Comparison of ENCODE assay signal across 9 cellular contexts in the genomic region with DNA sequence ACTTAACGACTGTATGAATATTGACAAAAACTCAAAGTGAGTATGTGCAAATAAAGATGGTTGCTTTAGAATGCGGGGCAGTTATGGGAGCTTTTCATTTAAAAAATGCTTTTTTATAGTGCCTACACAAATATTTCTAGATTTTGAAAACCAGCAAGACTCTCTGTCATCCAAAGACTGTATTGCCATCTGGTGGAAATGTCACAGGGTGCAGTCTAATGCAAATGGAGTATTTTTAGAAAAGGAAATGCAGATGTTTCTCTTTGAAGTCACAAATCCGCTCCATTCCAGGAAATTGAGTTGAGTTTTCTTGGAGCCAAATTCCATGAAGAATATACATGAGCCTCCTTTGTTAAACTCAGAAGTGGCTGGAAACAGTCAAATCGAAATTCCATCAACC. TPM values are rescaled to one million over a fixed set of nuclear protein-coding genes. Genes with fewer than 3 reads are reported as not detected.
DNase-seq lines count a peak whose midpoint lies in the region; ATAC-seq and TF ChIP-seq lines count a peak whose summit lies in the region.
"Had no signal": no experiment of that assay in that cellular context is flagged by ENCODE, and none has a peak within 500 bp of the region (broad histone marks: within the 10 kb centered on the region; RNA-seq: fewer than 3 reads in every experiment).

No MANE protein-coding gene starts in this region.

- H3K27me3 ChIP-seq in GM23338 (ENCODE audit: insufficient read depth): peaks cover 28% of the 10 kb centered on the region

- no peak for TF ChIP-seq CTCF in Calu3 (IDR thresholded peaks at IDR 0.05; ENCODE audit: unreplicated experiment)
- TF ChIP-seq CTCF in GM23338 (conservative IDR thresholded peaks at IDR 0.05; ENCODE audit: low read depth in 2 of 2): peak; percentile 35 to 48
- peak; percentile 72 for TF ChIP-seq CTCF in osteocyte (IDR thresholded peaks at IDR 0.05)

- H3F3A ChIP-seq in GM23338 (replicated peaks; ENCODE audit: low read depth): no peaks in the 10 kb centered on the region

- H3K9me2 ChIP-seq in GM23338 (ENCODE audit: insufficient read depth): no peaks in the 10 kb centered on the region

- H3K4me3 Mint-ChIP-seq in Calu3 (ENCODE audit: low read depth, unreplicated experiment): no peak overlapping the region
- no peak overlapping the region for H3K4me3 Mint-ChIP-seq in GM23338
- no peak overlapping the region for H3K4me3 Mint-ChIP-seq in T-cell
- no peak overlapping the region for H3K4me3 Mint-ChIP-seq in osteocyte (ENCODE audit: unreplicated experiment)

- H2AFZ ChIP-seq in GM23338: no peak overlapping the region

- intact Hi-C loops in Calu3 (cut with micrococcal nuclease; ENCODE audit: unreplicated experiment): no loop called here

- BruUV-seq in Calu3 (replicated peaks; lab: Mats Ljungman, UMichigan): no TSS peak

- no peak overlapping the region for H3K4me2 ChIP-seq in GM23338

- H3K27ac Mint-ChIP-seq in Calu3 (ENCODE audit: unreplicated experiment): no peak overlapping the region
- no peak overlapping the region for H3K27ac Mint-ChIP-seq in GM23338
- no peak overlapping the region for H3K27ac Mint-ChIP-seq in T-cell
- H3K27ac Mint-ChIP-seq in osteocyte (ENCODE audit: unreplicated experiment): no peak overlapping the region

- peaks cover 10% of the 10 kb centered on the region; the same call in 1 of the 2 replicates for H3K4me1 ChIP-seq in GM23338 (ENCODE audit: insufficient read depth)

- no peaks in the 10 kb centered on the region for H3K36me3 ChIP-seq in GM23338 (ENCODE audit: insufficient read depth)
- H3K36me3 ChIP-seq: tibial artery had no signal

- no peak overlapping the region for H3K27ac ChIP-seq in GM23338 (ENCODE audit: low read depth)
- H3K27ac ChIP-seq: tibial artery had no signal

- no peaks in the 10 kb centered on the region for H4K20me1 ChIP-seq in GM23338 (replicated peaks; ENCODE audit: insufficient read depth)

- H3K79me2 ChIP-seq in GM23338 (replicated peaks; ENCODE audit: insufficient read depth): no peaks in the 10 kb centered on the region

- H3K36me3 Mint-ChIP-seq in Calu3 (ENCODE audit: insufficient read depth, unreplicated experiment) (no peaks in the 10 kb centered on the region), GM23338 (ENCODE audit: low read depth) (no peaks in the 10 kb centered on the region), T-cell (no peaks in the 10 kb centered on the region), osteocyte (ENCODE audit: unreplicated experiment) (no peaks in the 10 kb centered on the region)

- H3K9me3 Mint-ChIP-seq in Calu3 (ENCODE audit: low read depth, unreplicated experiment): no peaks in the 10 kb centered on the region
- no peaks in the 10 kb centered on the region for H3K9me3 Mint-ChIP-seq in GM23338
- H3K9me3 Mint-ChIP-seq in T-cell: no peaks in the 10 kb centered on the region
- H3K9me3 Mint-ChIP-seq in osteocyte (ENCODE audit: unreplicated experiment): no peaks in the 10 kb centered on the region

- POLR2A ChIA-PET in T-cell (lab: Charles Lee): no interaction called here

- H3K27me3 Mint-ChIP-seq in Calu3 (ENCODE audit: unreplicated experiment): peaks cover 21% of the 10 kb centered on the region
- peaks cover 7% of the 10 kb centered on the region for H3K27me3 Mint-ChIP-seq in GM23338 (ENCODE audit: insufficient read depth, low read depth, poor library complexity)
- H3K27me3 Mint-ChIP-seq in T-cell: peaks cover 29 to 36% of the 10 kb centered on the region in 2 donors
- H3K27me3 Mint-ChIP-seq in osteocyte (ENCODE audit: unreplicated experiment): no peaks in the 10 kb centered on the region

- H3K4me3 ChIP-seq in GM23338: no peak overlapping the region
- H3K4me3 ChIP-seq: tibial artery had no signal

- H3K4me1 Mint-ChIP-seq in Calu3 (ENCODE audit: low read depth, unreplicated experiment): peaks cover 9% of the 10 kb centered on the region
- peaks cover 16% of the 10 kb centered on the region for H3K4me1 Mint-ChIP-seq in GM23338
- H3K4me1 Mint-ChIP-seq in T-cell: peaks cover 0 to 8% (median 7%) of the 10 kb centered on the region in 3 donors
- H3K4me1 Mint-ChIP-seq in osteocyte (ENCODE audit: unreplicated experiment): peaks cover 14% of the 10 kb centered on the region

- CTCF ChIA-PET in Calu3 (lab: Charles Lee): no interaction called here
- CTCF ChIA-PET in T-cell (lab: Charles Lee): interaction anchor here in 1 of 2 donors (0.6 to 1.8 kb wide), 5 partner anchors 236 to 495 kb away, joined by 3 to 7 read pairs (median 5); no protein-coding TSS in a partner anchor

- DNase-seq in Calu3: peak; percentile 33
- DNase-seq in GM23338 (ENCODE audit: low spot score): peak; percentile 49
- peak in 15 of 34 experiments; percentile 11 to 49 (median 22) for DNase-seq in T-cell
- DNase-seq in osteocyte (ENCODE audit: extremely low spot score, unreplicated experiment): no peak
- DNase-seq in activated CD8-positive, alpha-beta memory T cell treated with anti-CD3 and anti-CD28 coated beads for 24 hours: no peak

- ATAC-seq in GM23338: no peak
- peak in 3 of 4 experiments; percentile 38 to 57 (median 53) for ATAC-seq in T-cell (replicated peaks in 1 of 4)
- peak; percentile 49 for ATAC-seq in esophagus mucosa
- ATAC-seq in HG02571 (IDR thresholded peaks at IDR 0.05; ENCODE audit: unreplicated experiment): no peak
- no peak for ATAC-seq in GM18907 (IDR thresholded peaks at IDR 0.05; ENCODE audit: unreplicated experiment)

TF ChIP-seq in GM23338, 12 proteins besides CTCF, POLR2A, EP300 and RAD21 (continues in another document):
- TF ChIP-seq POLR2AphosphoS5 (IDR thresholded peaks at IDR 0.05; ENCODE audit: low read depth) (no peak), ZNF331 (CRISPR knock-in tag; IDR thresholded peaks at IDR 0.05; ENCODE audit: low read depth) (no peak)
- TF ChIP-seq, protein P1, sequence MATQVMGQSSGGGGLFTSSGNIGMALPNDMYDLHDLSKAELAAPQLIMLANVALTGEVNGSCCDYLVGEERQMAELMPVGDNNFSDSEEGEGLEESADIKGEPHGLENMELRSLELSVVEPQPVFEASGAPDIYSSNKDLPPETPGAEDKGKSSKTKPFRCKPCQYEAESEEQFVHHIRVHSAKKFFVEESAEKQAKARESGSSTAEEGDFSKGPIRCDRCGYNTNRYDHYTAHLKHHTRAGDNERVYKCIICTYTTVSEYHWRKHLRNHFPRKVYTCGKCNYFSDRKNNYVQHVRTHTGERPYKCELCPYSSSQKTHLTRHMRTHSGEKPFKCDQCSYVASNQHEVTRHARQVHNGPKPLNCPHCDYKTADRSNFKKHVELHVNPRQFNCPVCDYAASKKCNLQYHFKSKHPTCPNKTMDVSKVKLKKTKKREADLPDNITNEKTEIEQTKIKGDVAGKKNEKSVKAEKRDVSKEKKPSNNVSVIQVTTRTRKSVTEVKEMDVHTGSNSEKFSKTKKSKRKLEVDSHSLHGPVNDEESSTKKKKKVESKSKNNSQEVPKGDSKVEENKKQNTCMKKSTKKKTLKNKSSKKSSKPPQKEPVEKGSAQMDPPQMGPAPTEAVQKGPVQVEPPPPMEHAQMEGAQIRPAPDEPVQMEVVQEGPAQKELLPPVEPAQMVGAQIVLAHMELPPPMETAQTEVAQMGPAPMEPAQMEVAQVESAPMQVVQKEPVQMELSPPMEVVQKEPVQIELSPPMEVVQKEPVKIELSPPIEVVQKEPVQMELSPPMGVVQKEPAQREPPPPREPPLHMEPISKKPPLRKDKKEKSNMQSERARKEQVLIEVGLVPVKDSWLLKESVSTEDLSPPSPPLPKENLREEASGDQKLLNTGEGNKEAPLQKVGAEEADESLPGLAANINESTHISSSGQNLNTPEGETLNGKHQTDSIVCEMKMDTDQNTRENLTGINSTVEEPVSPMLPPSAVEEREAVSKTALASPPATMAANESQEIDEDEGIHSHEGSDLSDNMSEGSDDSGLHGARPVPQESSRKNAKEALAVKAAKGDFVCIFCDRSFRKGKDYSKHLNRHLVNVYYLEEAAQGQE (IDR thresholded peaks at IDR 0.05; ENCODE audit: unreplicated experiment): no peak

RNA-seq across cellular contexts. Expression of a gene that starts 2.3 kb away (rescaled TPM):
- total RNA-seq in Calu3 (2022) (not detected in 2 replicates), T-cell (not detected), esophagus mucosa (not detected), osteocyte (not detected in 2 replicates)
- total RNA-seq in GM23338 (2014; rRNA removed; shearing (Covaris generic)): 0.28 and 1.7 TPM in 2 replicates
- polyA plus RNA-seq in GM23338 (2016; fragmentation: Nextera tagmentation; extraction: Ambion mirVana): 0.19 and 0.27 TPM in 2 replicates

RNA-seq across cellular contexts. Expression of a gene that starts 10.4 kb away (rescaled TPM):
- total RNA-seq in Calu3 (2022): 24.6 and 25.2 TPM in 2 replicates
- total RNA-seq in GM23338 (2014; rRNA removed; shearing (Covaris generic)): 20.8 and 24.8 TPM in 2 replicates
- 16.8 and 22.5 TPM in 2 replicates for polyA plus RNA-seq in GM23338 (2016; fragmentation: Nextera tagmentation; extraction: Ambion mirVana)
- 10 to 100 TPM in 4 of 5 donors, 1 to 10 TPM in 1; 6.3 to 13.8 (median 12.3) TPM for total RNA-seq in T-cell
- 26.0 TPM for total RNA-seq in esophagus mucosa
- 14.0 and 20.0 TPM in 2 replicates for total RNA-seq in osteocyte

Comparison
In these comparisons a context has a peak if more than half of its experiments do, and no peak if none do; other contexts are left out.
1. DNase-seq: peak in Calu3 (single experiment) and GM23338 (single experiment); none in osteocyte (single experiment) and activated CD8-positive, alpha-beta memory T cell treated with anti-CD3 and anti-CD28 coated beads for 24 hours (single experiment).
2. ATAC-seq: peak in T-cell (3 of 4) and esophagus mucosa (single experiment); none in GM23338 (single experiment), HG02571 (single experiment) and GM18907 (single experiment).